13 cellular contexts compared by ENCODE assay signal in the genomic region with DNA sequence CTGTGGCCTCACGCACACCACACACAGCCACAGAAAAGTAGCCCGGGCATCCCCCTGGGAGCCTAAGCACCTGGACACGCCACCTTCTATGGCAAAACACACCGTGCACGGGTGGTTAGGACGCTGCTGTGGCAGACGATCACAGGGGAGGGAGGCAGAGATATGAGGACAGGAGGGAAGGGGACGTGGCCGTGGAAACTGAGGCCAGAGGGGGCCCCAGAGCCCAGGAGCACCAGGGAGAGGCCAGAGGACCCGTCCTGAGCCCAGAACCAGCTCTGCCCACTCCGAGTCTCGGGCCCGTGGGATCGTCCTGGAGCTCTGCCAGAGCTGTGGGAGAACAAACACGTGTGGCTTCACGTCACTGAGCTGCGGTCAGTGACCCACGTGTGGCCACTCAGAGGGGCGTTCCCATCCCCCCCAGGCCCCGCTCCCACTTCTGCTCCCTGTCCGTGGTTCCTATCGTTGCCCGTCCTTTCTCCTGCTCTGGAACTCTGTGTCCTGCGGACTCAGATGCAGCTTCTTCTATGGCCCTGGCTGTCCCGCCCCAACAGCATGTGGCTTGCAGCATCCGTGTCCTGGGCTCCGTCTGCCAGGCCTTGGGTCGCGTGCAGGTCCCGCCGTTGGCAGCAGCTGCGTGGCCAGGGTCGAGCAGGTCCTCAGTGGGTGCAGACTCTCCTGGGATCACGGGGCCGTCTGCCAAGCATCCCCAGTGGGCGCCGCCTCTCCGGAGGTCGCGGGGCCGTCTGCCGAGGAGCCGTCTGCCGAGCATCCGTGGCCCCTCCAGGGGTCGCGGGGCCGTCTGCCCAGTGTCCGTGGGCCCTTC. TPM values are rescaled to one million over a fixed set of nuclear protein-coding genes. Genes with fewer than 3 reads are reported as not detected.
DNase-seq lines count a peak whose midpoint lies in the region; ATAC-seq and TF ChIP-seq lines count a peak whose summit lies in the region.
"Had no signal": no experiment of that assay in that cellular context is flagged by ENCODE, and none has a peak within 500 bp of the region (broad histone marks: within the 10 kb centered on the region; RNA-seq: fewer than 3 reads in every experiment).

No MANE protein-coding gene starts in this region.

- H3K27me3 ChIP-seq in neuronal stem cell (ENCODE audit: control insufficient read depth in 3 of 3, insufficient read depth in 3 of 3, low read depth in 1 of 3, low read length in 3 of 3), result peaks cover 3 to 50% (median 21%) of the 10 kb centered on the region in 3 experiments

- H2AFZ ChIP-seq in neuronal stem cell (ENCODE audit: low read length), result no peak overlapping the region

- H2BK5ac ChIP-seq in neuronal stem cell (ENCODE audit: low read length), result peak overlapping the region; percentile 24

- H3K4ac ChIP-seq in neuronal stem cell (ENCODE audit: low read length), result peak overlapping the region; percentile 37

- no peaks in the 10 kb centered on the region for H3K36me3 ChIP-seq in neuronal stem cell (replicated peaks in 1 of 2; ENCODE audit: control insufficient read depth in 2 of 2, insufficient read depth in 2 of 2, low read length in 2 of 2)

- no peak overlapping the region for H2BK120ac ChIP-seq in neuronal stem cell (ENCODE audit: low read depth, low read length)

- H3K9me3 Mint-ChIP-seq in HFFc6, result no peaks in the 10 kb centered on the region
- H3K9me3 Mint-ChIP-seq in activated naive CD8-positive, alpha-beta T cell treated with anti-CD3 and anti-CD28 coated beads, Interleukin-2, amount 10 ng/mL, durations not matched to agents 7 days and 5 days, result no peaks in the 10 kb centered on the region
- H3K9me3 Mint-ChIP-seq: activated naive CD4-positive, alpha-beta T cell treated with anti-CD3 and anti-CD28 coated beads for 36 hours; brain; type B pancreatic cell had no signal

- peak overlapping the region; percentile 21 for H3K14ac ChIP-seq in neuronal stem cell (ENCODE audit: low read length)

- H3K4me1 ChIP-seq in neuronal stem cell (ENCODE audit: control insufficient read depth in 2 of 2, insufficient read depth in 1 of 2, low read depth in 1 of 2, low read length in 2 of 2), result no peaks in the 10 kb centered on the region

- H4K8ac ChIP-seq in neuronal stem cell (ENCODE audit: low read depth, low read length), result no peak overlapping the region

- peak overlapping the region; percentile 11 for H3K4me2 ChIP-seq in neuronal stem cell (ENCODE audit: insufficient read depth, low read length, poor library complexity, severe bottlenecking)

- no peaks in the 10 kb centered on the region for H3K36me3 Mint-ChIP-seq in HFFc6 (ENCODE audit: low read depth)
- H3K36me3 Mint-ChIP-seq in activated naive CD8-positive, alpha-beta T cell treated with anti-CD3 and anti-CD28 coated beads, Interleukin-2, amount 10 ng/mL, durations not matched to agents 7 days and 5 days, result no peaks in the 10 kb centered on the region
- H3K36me3 Mint-ChIP-seq: brain, type B pancreatic cell had no signal

- ATAC-seq in activated naive CD8-positive, alpha-beta T cell treated with anti-CD3 and anti-CD28 coated beads, Interleukin-2, amount 10 ng/mL, durations not matched to agents 7 days and 5 days (ENCODE audit: low read depth), result peak; percentile 28
- no peak for ATAC-seq in GM21381 (IDR thresholded peaks at IDR 0.05; ENCODE audit: unreplicated experiment)

- H2AK5ac ChIP-seq in neuronal stem cell (ENCODE audit: low read depth, low read length), result peak overlapping the region; percentile 97

- peak overlapping the region; percentile 81 for H2BK15ac ChIP-seq in neuronal stem cell (ENCODE audit: low read length)

- no peak overlapping the region for H3K4me3 Mint-ChIP-seq in HFFc6
- H3K4me3 Mint-ChIP-seq in activated naive CD8-positive, alpha-beta T cell treated with anti-CD3 and anti-CD28 coated beads, Interleukin-2, amount 10 ng/mL, durations not matched to agents 7 days and 5 days, result no peak overlapping the region
- H3K4me3 Mint-ChIP-seq: activated naive CD4-positive, alpha-beta T cell treated with anti-CD3 and anti-CD28 coated beads for 36 hours; brain; type B pancreatic cell had no signal

- peak overlapping the region; percentile 43 for H3K23ac ChIP-seq in neuronal stem cell (ENCODE audit: low read depth, low read length, poor library complexity)

- no peak overlapping the region for H3K9ac ChIP-seq in neuronal stem cell (ENCODE audit: low read depth, low read length, poor library complexity)

- peaks cover 0 to under 1% of the 10 kb centered on the region in 2 donors for H3K9me3 ChIP-seq in neuronal stem cell (replicated peaks in 1 of 2; ENCODE audit: control insufficient read depth in 2 of 2, insufficient read depth in 1 of 2, low read depth in 1 of 2, low read length in 2 of 2)

- DNase-seq in SHP77 (lab: John Stamatoyannopoulos, UW) (peak; percentile 21 to 28), SHP77 treated with DMSO at 0.1 percent for 48 hours (lab: John Stamatoyannopoulos, UW) (no peak), HFFc6 (peak; percentile 9), neuronal stem cell (ENCODE audit: low spot score) (no peak), H4 (ENCODE audit: low spot score) (no peak)
- peak; percentile 62 for DNase-seq in activated naive CD8-positive, alpha-beta T cell treated with anti-CD3 and anti-CD28 coated beads, Interleukin-2, amount 10 ng/mL, durations not matched to agents 7 days and 5 days
- DNase-seq in activated CD8-positive, alpha-beta memory T cell treated with anti-CD3 and anti-CD28 coated beads, Interleukin-2, amount 50 U/mL, for 4 hours, result no peak
- DNase-seq: activated naive CD4-positive, alpha-beta T cell treated with anti-CD3 and anti-CD28 coated beads for 36 hours; Calu3; stimulated activated CD4-positive, alpha-beta T cell treated with anti-CD3 and anti-CD28 coated beads, Interleukin-4, amount 100 ng/mL, for 24 hours had no signal

- WGBS in neuronal stem cell (ENCODE audit: extremely low coverage in 2 of 2, insufficient read length in 2 of 2, insufficient replicate concordance in 1 of 2), 2 donors, result no CpG with 5 or more reads among the region's 49 CpGs

- TF ChIP-seq CTCF in HFFc6 (IDR thresholded peaks at IDR 0.05), result no peak

- H3K27me3 Mint-ChIP-seq in HFFc6 (ENCODE audit: insufficient read depth), result peaks cover 3% of the 10 kb centered on the region
- H3K27me3 Mint-ChIP-seq in activated naive CD8-positive, alpha-beta T cell treated with anti-CD3 and anti-CD28 coated beads, Interleukin-2, amount 10 ng/mL, durations not matched to agents 7 days and 5 days, result no peaks in the 10 kb centered on the region

- peak overlapping the region; percentile 64 for H3K18ac ChIP-seq in neuronal stem cell (ENCODE audit: low read length)

- H3K27ac ChIP-seq in neuronal stem cell (replicated peaks; ENCODE audit: low read length), result no peak overlapping the region

- H3K4me1 Mint-ChIP-seq in HFFc6 (ENCODE audit: low read depth), result no peaks in the 10 kb centered on the region
- peaks cover 3% of the 10 kb centered on the region for H3K4me1 Mint-ChIP-seq in activated naive CD8-positive, alpha-beta T cell treated with anti-CD3 and anti-CD28 coated beads, Interleukin-2, amount 10 ng/mL, durations not matched to agents 7 days and 5 days

- POLR2A ChIA-PET in activated naive CD8-positive, alpha-beta T cell treated with anti-CD3 and anti-CD28 coated beads, Interleukin-2, amount 10 ng/mL, durations not matched to agents 7 days and 5 days (lab: Charles Lee), result interaction anchor here (0.6 to 2.1 kb wide), 4 partner anchors 16 to 68 kb away, joined by 3 to 6 read pairs (median 4); no protein-coding TSS in a partner anchor

- peak overlapping the region; percentile 94 for H2BK12ac ChIP-seq in neuronal stem cell (ENCODE audit: low read length)

- H3K79me1 ChIP-seq in neuronal stem cell (ENCODE audit: low read depth, low read length), result peaks cover 11% of the 10 kb centered on the region

- H3K27ac Mint-ChIP-seq in HFFc6, result no peak overlapping the region
- H3K27ac Mint-ChIP-seq in activated naive CD8-positive, alpha-beta T cell treated with anti-CD3 and anti-CD28 coated beads, Interleukin-2, amount 10 ng/mL, durations not matched to agents 7 days and 5 days, result no peak overlapping the region
- H3K27ac Mint-ChIP-seq: activated naive CD4-positive, alpha-beta T cell treated with anti-CD3 and anti-CD28 coated beads for 36 hours; brain; type B pancreatic cell had no signal

- no peak overlapping the region for H3K4me3 ChIP-seq in neuronal stem cell (ENCODE audit: low read length in 2 of 2)

- H4K91ac ChIP-seq in neuronal stem cell (ENCODE audit: low read depth, low read length, poor library complexity), result no peak overlapping the region

RNA-seq across cellular contexts. Expression of a gene that starts 31.0 kb away (rescaled TPM):
- 10 to 100 TPM; 21.3 to 26.3 (median 25.5) TPM for total RNA-seq in HFFc6 (2021; fragmentation: NEBNext Ultra II Directional; extraction: Animal tissue kit (Norgen Biotek cat#: 25700))
- 10 to 100 TPM; 44.1 to 44.7 TPM for total RNA-seq in activated naive CD8-positive, alpha-beta T cell treated with anti-CD3 and anti-CD28 coated beads, Interleukin-2, amount 10 ng/mL, durations not matched to agents 7 days and 5 days
- 28.4 TPM for polyA plus RNA-seq in neuronal stem cell (2013, experiment 1 of 2)
- 27.9 TPM for polyA plus RNA-seq in neuronal stem cell (2013, experiment 2 of 2)
- total RNA-seq in H4 (2014; rRNA removed; shearing (Covaris generic)), result 42.0 and 50.6 TPM in 2 replicates

RNA-seq across cellular contexts. Expression of a gene that starts 47.1 kb away (rescaled TPM):
- total RNA-seq in HFFc6 (2021; fragmentation: NEBNext Ultra II Directional; extraction: Animal tissue kit (Norgen Biotek cat#: 25700)), result 1 to 10 TPM in 2 of 6 experiments, under 1 TPM in 4; 0.64 to 1.1 (median 0.90) TPM
- 10 to 100 TPM; 25.0 to 29.8 TPM for total RNA-seq in activated naive CD8-positive, alpha-beta T cell treated with anti-CD3 and anti-CD28 coated beads, Interleukin-2, amount 10 ng/mL, durations not matched to agents 7 days and 5 days
- 0.50 TPM for polyA plus RNA-seq in neuronal stem cell (2013, experiment 1 of 2)
- 0.48 TPM for polyA plus RNA-seq in neuronal stem cell (2013, experiment 2 of 2)
- 0.82 and 1.4 TPM in 2 replicates for total RNA-seq in H4 (2014; rRNA removed; shearing (Covaris generic))

Comparison
In these comparisons a context has a peak if more than half of its experiments do, and no peak if none do; other contexts are left out.
1. DNase-seq: peak in SHP77 (2 of 2), HFFc6 (single experiment) and activated naive CD8-positive, alpha-beta T cell treated with anti-CD3 and anti-CD28 coated beads, Interleukin-2, amount 10 ng/mL, durations not matched to agents 7 days and 5 days (single experiment); none in SHP77 treated with DMSO at 0.1 percent for 48 hours (single experiment), neuronal stem cell (single experiment), H4 (single experiment) and activated CD8-positive, alpha-beta memory T cell treated with anti-CD3 and anti-CD28 coated beads, Interleukin-2, amount 50 U/mL, for 4 hours (single experiment).
2. RNA of a gene that starts 47.1 kb away (total RNA-seq): 25.0 to 29.8 TPM in activated naive CD8-positive, alpha-beta T cell treated with anti-CD3 and anti-CD28 coated beads, Interleukin-2, amount 10 ng/mL, durations not matched to agents 7 days and 5 days; 0.82 to 1.4 TPM in H4 and 0.64 to 1.1 TPM in HFFc6; every median in the first group is over 10 times any median in the second.